Comparison of ENCODE assay signal across 8 cellular contexts in genomic region chr13:32587014-32587773, GRCh38. TPM values are rescaled to one million over a fixed set of nuclear protein-coding genes. Genes with fewer than 3 reads are reported as not detected.
DNase-seq lines count a peak whose midpoint lies in the region; TF ChIP-seq lines count a peak whose summit lies in the region.

No MANE protein-coding gene starts in this region.

- DNase-seq in DMS 273 (lab: John Stamatoyannopoulos, UW; ENCODE audit: unreplicated experiment), result peak; percentile 81
- no peak for DNase-seq in DMS 273 treated with DMSO at 0.1 percent for 48 hours (lab: John Stamatoyannopoulos, UW)
- DNase-seq in HFFc6, result peak; percentile 54
- DNase-seq in NCI-H128 (lab: John Stamatoyannopoulos, UW; ENCODE audit: unreplicated experiment), result peak; percentile 54
- peak; percentile 55 for DNase-seq in activated CD4-positive, CD25-positive, alpha-beta regulatory T cell treated with anti-CD3 and anti-CD28 coated beads, Interleukin-2, amount 50 U/mL, for 72 hours
- peak; percentile 51 for DNase-seq in cerebellar cortex (ENCODE audit: low spot score)
- DNase-seq in kidney glomerular epithelial cell (lab: John Stamatoyannopoulos, UW), result peak; percentile 46
- DNase-seq in stimulated activated CD4-positive, alpha-beta T cell treated with anti-CD3 and anti-CD28 coated beads, Interleukin-1b, Interleukin-23, amount 100 ng/mL, for 24 hours (ENCODE audit: low read depth in 4 of 4, low spot score in 1 of 4), result peak in 3 of 4 experiments; percentile 26 to 53 (median 36)

- peak overlapping the region; percentile 91 for H3K27ac Mint-ChIP-seq in HFFc6

- no peaks in the 10 kb centered on the region for H3K9me3 Mint-ChIP-seq in HFFc6

- peaks cover 37% of the 10 kb centered on the region for H3K4me1 Mint-ChIP-seq in HFFc6 (ENCODE audit: low read depth)

- no peak; the same call in 1 of the 2 replicates for TF ChIP-seq CTCF in HFFc6 (IDR thresholded peaks at IDR 0.05)

- H3K36me3 Mint-ChIP-seq in HFFc6 (ENCODE audit: low read depth), result no peaks in the 10 kb centered on the region

- H3K27me3 Mint-ChIP-seq in HFFc6 (ENCODE audit: insufficient read depth), result peaks cover 8% of the 10 kb centered on the region

- H3K4me3 Mint-ChIP-seq in HFFc6, result peak overlapping the region; percentile 95

RNA-seq across cellular contexts. Expression of gene PDS5B, which starts 0.9 kb away (rescaled TPM):
- total RNA-seq in HFFc6 (2021; fragmentation: NEBNext Ultra II Directional; extraction: Animal tissue kit (Norgen Biotek cat#: 25700)), result 10 to 100 TPM; 21.0 to 28.9 (median 24.6) TPM

RNA-seq across cellular contexts. Expression of gene N4BP2L2, which starts 48.6 kb away (rescaled TPM):
- total RNA-seq in HFFc6 (2021; fragmentation: NEBNext Ultra II Directional; extraction: Animal tissue kit (Norgen Biotek cat#: 25700)), result 10 to 100 TPM; 44.7 to 57.9 (median 50.4) TPM
